Comparison of ENCODE assay signal across 24 cellular contexts in the genomic region with DNA sequence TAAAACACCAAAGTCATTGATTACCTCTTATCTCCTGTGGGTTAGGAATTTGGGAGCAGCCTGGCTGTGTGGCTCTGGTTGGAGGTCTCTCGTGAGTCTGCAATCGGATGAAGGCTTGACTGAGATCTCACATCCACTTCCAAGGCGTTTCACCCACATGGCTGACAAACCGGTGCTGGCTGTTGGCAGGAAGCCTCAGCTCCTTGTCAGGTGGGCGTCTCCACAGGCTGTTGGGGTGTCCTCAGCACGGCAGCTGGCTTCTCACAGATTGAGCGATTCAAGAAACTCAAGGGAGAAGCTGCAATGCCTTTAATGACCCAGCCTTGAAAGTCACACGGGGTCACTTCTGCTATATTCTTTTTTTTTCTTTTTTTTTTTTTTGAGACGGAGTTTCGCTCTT. TPM values are rescaled to one million over a fixed set of nuclear protein-coding genes. Genes with fewer than 3 reads are reported as not detected.
DNase-seq lines count a peak whose midpoint lies in the region; ATAC-seq, FAIRE-seq and TF ChIP-seq lines count a peak whose summit lies in the region.
"Had no signal": no experiment of that assay in that cellular context is flagged by ENCODE, and none has a peak within 500 bp of the region (broad histone marks: within the 10 kb centered on the region; RNA-seq: fewer than 3 reads in every experiment).

No MANE protein-coding gene starts in this region.

- peak overlapping the region in 2 of 3 experiments; percentile 18 to 29; a peak in 2 of 7 replicates for H3K27ac Mint-ChIP-seq in H9

- no peak overlapping the region for H2BK12ac ChIP-seq in H9 (ENCODE audit: insufficient read length, low read depth, low read length)

- no peaks in the 10 kb centered on the region for H3K9me3 Mint-ChIP-seq in H9

- no peaks in the 10 kb centered on the region for H3K4me1 ChIP-seq in H9 (ENCODE audit: insufficient read depth, low read length)
- no peaks in the 10 kb centered on the region for H3K4me1 ChIP-seq in kidney (ENCODE audit: control insufficient read depth in 1 of 2, insufficient read depth in 1 of 2, low read depth in 1 of 2, low read length in 2 of 2)
- H3K4me1 ChIP-seq in esophagus muscularis mucosa = no peaks in the 10 kb centered on the region
- H3K4me1 ChIP-seq: HAP-1, SJCRH30 had no signal

- no peaks in the 10 kb centered on the region for H4K20me1 ChIP-seq in H9 (ENCODE audit: control insufficient read depth, insufficient read depth, insufficient read length)

- 0 out of 2 replicates have a peak overlapping the region, but pooled peaks have one; percentile 80 for H3K14ac ChIP-seq in H9 (ENCODE audit: insufficient read depth, low read length)

- no peak overlapping the region for H2BK20ac ChIP-seq in H9 (ENCODE audit: low read depth, low read length, poor library complexity, severe bottlenecking)

- H3K4me1 Mint-ChIP-seq in H9 = no peaks in the 10 kb centered on the region

- no peaks in the 10 kb centered on the region for H3K36me3 ChIP-seq in kidney (ENCODE audit: control insufficient read depth in 1 of 2, insufficient read depth in 2 of 2, low read length in 2 of 2)
- H3K36me3 ChIP-seq in esophagus muscularis mucosa = no peaks in the 10 kb centered on the region
- H3K36me3 ChIP-seq: HAP-1, SJCRH30 had no signal

- H2AFZ ChIP-seq in H9 (ENCODE audit: low read length) = no peak overlapping the region

- no peak overlapping the region; the same call in 1 of the 2 replicates for H2BK15ac ChIP-seq in H9 (ENCODE audit: low read depth, low read length)

- no peak for TF ChIP-seq EP300 in esophagus muscularis mucosa (IDR thresholded peaks at IDR 0.05)

- H3K23me2 ChIP-seq in H9 (ENCODE audit: insufficient read length, low read depth, low read length, poor library complexity, severe bottlenecking) = no peaks in the 10 kb centered on the region

- no peaks in the 10 kb centered on the region for H3K27me3 ChIP-seq in H9 (ENCODE audit: insufficient read depth, low read length)
- H3K27me3 ChIP-seq in esophagus muscularis mucosa = no peaks in the 10 kb centered on the region
- H3K27me3 ChIP-seq: SJCRH30 had no signal

- no peaks in the 10 kb centered on the region for H3K79me1 ChIP-seq in H9 (ENCODE audit: insufficient read depth, low read depth, low read length, poor library complexity, severe bottlenecking)

- no peak overlapping the region for H2BK120ac ChIP-seq in H9 (ENCODE audit: low read depth, low read length, poor library complexity, severe bottlenecking)

- TF ChIP-seq POLR2A in esophagus muscularis mucosa (IDR thresholded peaks at IDR 0.05; ENCODE audit: low read depth) = no peak

- TF ChIP-seq CTCF in H9 (conservative IDR thresholded peaks at IDR 0.05) (no peak), kidney (IDR thresholded peaks at IDR 0.05; ENCODE audit: borderline replicate concordance, extremely low read depth, insufficient read depth) (no peak), esophagus muscularis mucosa (IDR thresholded peaks at IDR 0.05) (no peak)

- H4K8ac ChIP-seq in H9 (replicated peaks; ENCODE audit: insufficient read length, low read depth, low read length) = no peak overlapping the region

- H3K56ac ChIP-seq in H9 (ENCODE audit: insufficient read length, low read depth, low read length) = no peak overlapping the region

- intact Hi-C loops in kidney (cut with DNase I) (no loop called here), esophagus muscularis mucosa (cut with DNase I) (no loop called here)

- no peak overlapping the region for H4K91ac ChIP-seq in H9 (ENCODE audit: insufficient read length, low read depth, low read length)

- no peak overlapping the region for H3K4ac ChIP-seq in H9 (ENCODE audit: low read depth, low read length)

- H2AK5ac ChIP-seq in H9 (ENCODE audit: insufficient read length, low read length) = no peak overlapping the region

- no peak overlapping the region for H3K4me3 Mint-ChIP-seq in H9

- no peak overlapping the region for H2BK5ac ChIP-seq in H9 (ENCODE audit: insufficient read length, low read length)

- no peak overlapping the region for H3K4me3 ChIP-seq in kidney (ENCODE audit: low read length in 2 of 2)
- H3K4me3 ChIP-seq in esophagus muscularis mucosa = no peak overlapping the region
- H3K4me3 ChIP-seq: GM12878, HAP-1, SJCRH30 had no signal

- no peak overlapping the region for H3K18ac ChIP-seq in H9 (ENCODE audit: insufficient read length, low read depth, low read length)

- no peak overlapping the region for H4K5ac ChIP-seq in H9 (ENCODE audit: insufficient read length, low read depth, low read length)

- H3K79me2 ChIP-seq in H9 (ENCODE audit: insufficient read depth, low read length) = no peaks in the 10 kb centered on the region

- no CpG with 5 or more reads among the region's 10 CpGs for WGBS in H9 (ENCODE audit: extremely low coverage, insufficient read length, low lambda C conversion rate)
- WGBS in esophagus muscularis mucosa = 87% methylated on average over 10 of the region's 10 CpGs

- no peak for ATAC-seq in GM19023 (IDR thresholded peaks at IDR 0.05; ENCODE audit: unreplicated experiment)
- ATAC-seq in stimulated activated naive CD8-positive, alpha-beta T cell treated with anti-CD3 and anti-CD28 coated beads, Interleukin-15, Interleukin-2, amounts not matched to agents 100 U/mL and 50 U/mL, for 24 hours = no peak
- ATAC-seq: GM12878, HepG2 had no signal

- no peak overlapping the region for H3K4me2 ChIP-seq in H9 (ENCODE audit: insufficient read depth, insufficient read length, low read length)

- H3T11ph ChIP-seq in H9 (ENCODE audit: low read length) = no peak overlapping the region

- H3K9ac ChIP-seq in H9 (ENCODE audit: extremely low read depth, insufficient read length, low read length) = no peak overlapping the region
- no peak overlapping the region for H3K9ac ChIP-seq in kidney (ENCODE audit: low read length in 2 of 2)

- no peaks in the 10 kb centered on the region for H3K36me3 Mint-ChIP-seq in H9 (ENCODE audit: insufficient read depth in 1 of 3, low read depth in 3 of 3)

- no peak overlapping the region for H3K23ac ChIP-seq in H9 (ENCODE audit: insufficient read length, low read depth, low read length)

- peak; percentile 27 for DNase-seq in Ammon's horn (ENCODE audit: low spot score)
- DNase-seq in H9 = no peak
- DNase-seq in anterior cingulate cortex (lab: John Stamatoyannopoulos, UW) = peak in 42 of 58 donors; percentile 3 to 79 (median 35)
- DNase-seq in kidney = peak; percentile 48
- no peak for DNase-seq in esophagus muscularis mucosa (ENCODE audit: extremely low spot score)
- DNase-seq in stimulated activated naive CD8-positive, alpha-beta T cell treated with anti-CD3 and anti-CD28 coated beads, Interleukin-15, Interleukin-2, amounts not matched to agents 100 U/mL and 50 U/mL, for 24 hours = no peak
- DNase-seq in NCI-H2196 treated with DMSO at 0.1 percent for 48 hours (lab: John Stamatoyannopoulos, UW; ENCODE audit: unreplicated experiment) = no peak
- DNase-seq: AML-193, DND-41, KBM-7, MM.1S, NCI-H1092 treated with DMSO at 0.1 percent for 48 hours, NCI-H1436 treated with DMSO at 0.1 percent for 48 hours, NCI-H1930, NCI-H524 treated with DMSO at 0.1 percent for 48 hours, OCI-M1, SJCRH30 had no signal

- H3K27ac ChIP-seq in H9 (ENCODE audit: insufficient read length, low read depth, low read length) (no peak overlapping the region), kidney (ENCODE audit: low read depth in 2 of 2, low read length in 2 of 2) (no peak overlapping the region), esophagus muscularis mucosa (replicated peaks in 1 of 4) (no peak overlapping the region)
- H3K27ac ChIP-seq: C4-2B, HL-60, SJCRH30 had no signal

- H3K9me3 ChIP-seq in H9 (ENCODE audit: control insufficient read depth, low read depth, low read length) (no peaks in the 10 kb centered on the region), kidney (ENCODE audit: control insufficient read depth in 1 of 2, low read length in 2 of 2) (no peaks in the 10 kb centered on the region), esophagus muscularis mucosa (no peaks in the 10 kb centered on the region)
- H3K9me3 ChIP-seq: HAP-1, SJCRH30 had no signal

- no peak for FAIRE-seq in kidney (lab: Jason Lieb, UNC)
- FAIRE-seq: GM12878, HepG2, RCC 7860 had no signal

- no peaks in the 10 kb centered on the region for H3K27me3 Mint-ChIP-seq in H9 (ENCODE audit: low read depth)

RNA-seq across cellular contexts. Expression of gene CORO1C, which starts 28.6 kb away (rescaled TPM):
- total RNA-seq in H9 (2021) = 154 and 164 TPM in 2 replicates
- 104 TPM for total RNA-seq in kidney
- 16.6 TPM for polyA plus RNA-seq in kidney (ENCODE audit: insufficient read depth, low read depth, low replicate concordance)
- total RNA-seq in esophagus muscularis mucosa = 100 to 1,000 TPM; 221 to 441 (median 315) TPM

Comparison
In these comparisons a context has a peak if more than half of its experiments do, and no peak if none do; other contexts are left out.
1. DNase-seq: peak in Ammon's horn (single experiment), anterior cingulate cortex (42 of 58) and kidney (single experiment); none in H9 (single experiment), esophagus muscularis mucosa (single experiment), stimulated activated naive CD8-positive, alpha-beta T cell treated with anti-CD3 and anti-CD28 coated beads, Interleukin-15, Interleukin-2, amounts not matched to agents 100 U/mL and 50 U/mL, for 24 hours (single experiment) and NCI-H2196 treated with DMSO at 0.1 percent for 48 hours (single experiment).